8 cellular contexts compared by ENCODE assay signal in the genomic region with DNA sequence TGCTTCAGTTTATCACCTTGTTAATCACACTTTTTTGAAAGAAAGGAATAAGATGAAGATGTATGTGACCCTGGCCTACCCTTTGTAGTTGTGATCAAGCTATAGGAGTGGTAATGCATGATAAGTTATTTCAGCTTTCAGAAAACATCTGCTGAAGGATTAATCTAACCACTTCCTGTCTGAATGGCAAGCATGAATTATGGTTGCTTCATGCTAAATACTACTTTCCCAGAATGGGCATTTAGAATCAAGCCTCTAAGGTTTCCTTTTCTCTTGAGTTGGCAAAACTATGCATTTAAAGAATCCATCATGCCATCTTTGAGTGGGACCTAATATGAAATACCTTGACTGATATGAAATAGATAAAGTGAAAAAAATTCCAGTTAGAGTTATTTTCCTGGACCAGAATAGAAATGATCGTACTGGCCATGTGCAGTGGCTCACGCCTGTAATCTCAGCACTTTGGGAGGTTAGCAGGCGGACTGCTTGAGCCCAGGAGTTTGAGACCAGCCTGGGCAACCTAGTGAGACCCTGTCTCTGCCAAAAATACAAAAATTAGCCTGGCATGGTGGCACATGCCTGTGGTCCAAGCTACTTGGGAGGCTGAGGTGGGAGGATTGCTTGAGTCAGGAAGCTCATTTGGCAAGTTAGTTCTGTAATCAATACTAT. TPM values are rescaled to one million over a fixed set of nuclear protein-coding genes. Genes with fewer than 3 reads are reported as not detected.
DNase-seq lines count a peak whose midpoint lies in the region; ATAC-seq, FAIRE-seq and TF ChIP-seq lines count a peak whose summit lies in the region.

No MANE protein-coding gene starts in this region.

- H3K4me1 Mint-ChIP-seq in stimulated activated naive CD8-positive, alpha-beta T cell treated with anti-CD3 and anti-CD28 coated beads, Interleukin-15, amount 100 ng/mL, for 72 hours: peaks cover 44% of the 10 kb centered on the region

- FAIRE-seq in H54 (lab: Jason Lieb, UNC): peak; percentile 38

- H3K4me2 ChIP-seq in DOHH2 (ENCODE audit: low read length): peak overlapping the region; percentile 66

- H3K27ac Mint-ChIP-seq in stimulated activated naive CD8-positive, alpha-beta T cell treated with anti-CD3 and anti-CD28 coated beads, Interleukin-15, amount 100 ng/mL, for 72 hours: peak overlapping the region in 1 of 2 donors; percentile 82

- H3K27me3 ChIP-seq in DOHH2 (ENCODE audit: control insufficient read depth, low read length): no peaks in the 10 kb centered on the region

- H3K9me2 ChIP-seq in DOHH2 (replicated peaks; ENCODE audit: control insufficient read depth, low read length): no peaks in the 10 kb centered on the region

- TF ChIP-seq POLR2A in H54 (IDR thresholded peaks at IDR 0.05; ENCODE audit: low read depth, low read length): no peak

- H3K4me1 ChIP-seq in DOHH2 (ENCODE audit: control insufficient read depth, low read length): peaks cover 46% of the 10 kb centered on the region

- H3K79me2 ChIP-seq in DOHH2 (ENCODE audit: control insufficient read depth, low read length): no peaks in the 10 kb centered on the region

- 0 out of 2 replicates have a peak, but pooled peaks cover 2% of the 10 kb centered on the region for H3F3A ChIP-seq in DOHH2 (ENCODE audit: control insufficient read depth, insufficient read depth)

- no peaks in the 10 kb centered on the region for H3K9me3 ChIP-seq in DOHH2 (ENCODE audit: control insufficient read depth, insufficient read depth, low read length)

- no peaks in the 10 kb centered on the region for H3K9me3 Mint-ChIP-seq in stimulated activated naive CD8-positive, alpha-beta T cell treated with anti-CD3 and anti-CD28 coated beads, Interleukin-15, amount 100 ng/mL, for 72 hours

- TF ChIP-seq CTCF in DOHH2 (IDR thresholded peaks at IDR 0.05; ENCODE audit: low read depth, low read length, poor library complexity, severe bottlenecking) (no peak), choroid plexus epithelial cell (conservative IDR thresholded peaks at IDR 0.05; ENCODE audit: low read depth, low read length) (no peak)

- no peak for DNase-seq in H54 (ENCODE audit: insufficient read length, low spot score)
- peak; percentile 76 for DNase-seq in NOMO-1 treated with DMSO at 0.1 percent for 48 hours (lab: John Stamatoyannopoulos, UW; ENCODE audit: unreplicated experiment)
- peak; percentile 63 for DNase-seq in choroid plexus epithelial cell (ENCODE audit: low read depth)
- no peak for DNase-seq in NCI-H1930 (lab: John Stamatoyannopoulos, UW)
- no peak for DNase-seq in stimulated activated naive CD8-positive, alpha-beta T cell treated with anti-CD3 and anti-CD28 coated beads, Interleukin-15, amount 100 ng/mL, for 72 hours
- DNase-seq in NCI-H2081 treated with DMSO at 0.1 percent for 48 hours (lab: John Stamatoyannopoulos, UW): no peak
- no peak for DNase-seq in left lobe of liver (ENCODE audit: low spot score)

- no peaks in the 10 kb centered on the region for H4K20me1 ChIP-seq in DOHH2 (ENCODE audit: control insufficient read depth, insufficient read depth, low read depth, low read length)

- no peaks in the 10 kb centered on the region for H3K27me3 Mint-ChIP-seq in stimulated activated naive CD8-positive, alpha-beta T cell treated with anti-CD3 and anti-CD28 coated beads, Interleukin-15, amount 100 ng/mL, for 72 hours

- no peak for ATAC-seq in stimulated activated naive CD8-positive, alpha-beta T cell treated with anti-CD3 and anti-CD28 coated beads, Interleukin-15, amount 100 ng/mL, for 72 hours
- ATAC-seq in left lobe of liver: no peak

- peak overlapping the region; percentile 36 for H3K27ac ChIP-seq in DOHH2 (ENCODE audit: low read depth, low read length)

- H3K4me3 ChIP-seq in DOHH2 (ENCODE audit: low read length): peak overlapping the region; percentile 30
- H3K4me3 ChIP-seq in choroid plexus epithelial cell (ENCODE audit: low read depth, low read length): no peak overlapping the region

- peak overlapping the region in 1 of 2 donors; percentile 37 for H3K4me3 Mint-ChIP-seq in stimulated activated naive CD8-positive, alpha-beta T cell treated with anti-CD3 and anti-CD28 coated beads, Interleukin-15, amount 100 ng/mL, for 72 hours

- no peaks in the 10 kb centered on the region for H3K36me3 ChIP-seq in DOHH2 (ENCODE audit: control insufficient read depth, low read length)

RNA-seq across cellular contexts. Expression of a gene that starts 59.1 kb away (rescaled TPM):
- total RNA-seq in left lobe of liver: 1.2 TPM

Comparison
In these comparisons a context has a peak if more than half of its experiments do, and no peak if none do; other contexts are left out.
1. DNase-seq: peak in NOMO-1 treated with DMSO at 0.1 percent for 48 hours (single experiment) and choroid plexus epithelial cell (single experiment); none in H54 (single experiment), NCI-H1930 (0 of 2), stimulated activated naive CD8-positive, alpha-beta T cell treated with anti-CD3 and anti-CD28 coated beads, Interleukin-15, amount 100 ng/mL, for 72 hours (0 of 2), NCI-H2081 treated with DMSO at 0.1 percent for 48 hours (single experiment) and left lobe of liver (single experiment).